Comparison of ENCODE assay signal across 13 cellular contexts in the genomic region with DNA sequence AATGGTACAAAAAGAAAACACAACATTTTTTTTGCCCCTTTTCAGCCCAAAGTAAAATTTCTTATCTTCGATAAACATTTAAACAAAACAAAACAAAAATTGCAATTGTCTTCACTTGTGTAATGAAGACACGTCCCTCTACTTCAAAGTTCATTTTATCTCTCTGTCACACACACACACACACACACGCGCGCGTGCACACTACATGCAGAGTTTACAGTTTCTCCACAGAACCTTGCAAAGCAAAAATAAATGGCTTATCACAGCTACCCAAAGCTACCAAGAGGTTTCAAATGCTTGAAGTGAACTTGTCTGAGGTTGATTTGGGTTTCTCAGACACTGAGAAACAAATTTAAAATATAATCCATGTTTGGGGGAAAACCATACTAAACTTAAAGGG.
DNase-seq lines count a peak whose midpoint lies in the region; ATAC-seq and TF ChIP-seq lines count a peak whose summit lies in the region.
"Had no signal": no experiment of that assay in that cellular context is flagged by ENCODE, and none has a peak within 500 bp of the region (broad histone marks: within the 10 kb centered on the region; RNA-seq: fewer than 3 reads in every experiment).

No MANE protein-coding gene starts in this region.

- H3K27ac ChIP-seq in DND-41 (ENCODE audit: low read length) (peak overlapping the region; percentile 19; the same call in 1 of the 2 replicates), osteoblast (ENCODE audit: low read depth, low read length) (peak overlapping the region; percentile 98)
- H3K27ac ChIP-seq: RWPE1 had no signal

- no peak overlapping the region for H3K9ac ChIP-seq in DND-41 (ENCODE audit: low read depth, low read length)
- no peak overlapping the region for H3K9ac ChIP-seq in adipocyte (ENCODE audit: low read length)

- peaks cover 100% of the 10 kb centered on the region for H3K79me2 ChIP-seq in DND-41 (ENCODE audit: insufficient read depth, low read length)
- H3K79me2 ChIP-seq in osteoblast (ENCODE audit: insufficient read depth, low read length) = peaks cover 100% of the 10 kb centered on the region

- ATAC-seq in DND-41 (ENCODE audit: insufficient read depth, low read depth) (no peak), HG03025 (IDR thresholded peaks at IDR 0.05; ENCODE audit: low FRiP score, unreplicated experiment) (no peak), GM21360 (IDR thresholded peaks at IDR 0.05; ENCODE audit: unreplicated experiment) (no peak)
- ATAC-seq: sciatic nerve, WTC11 had no signal

- H4K20me1 ChIP-seq in DND-41 (ENCODE audit: insufficient read depth, low read length) (peaks cover 93% of the 10 kb centered on the region), osteoblast (ENCODE audit: insufficient read depth, low read length) (peaks cover 81% of the 10 kb centered on the region)

- H3K36me3 ChIP-seq in DND-41 (ENCODE audit: insufficient read depth, low read length) (peaks cover 57% of the 10 kb centered on the region), adipocyte (ENCODE audit: control insufficient read depth, insufficient read depth, low read length, severe bottlenecking) (peaks cover 18% of the 10 kb centered on the region), osteoblast (ENCODE audit: insufficient read depth, low read length) (peaks cover 32% of the 10 kb centered on the region)

- no peak for TF ChIP-seq CTCF in DND-41 (IDR thresholded peaks at IDR 0.05; ENCODE audit: borderline replicate concordance, extremely low read depth, low read length, poor library complexity, severe bottlenecking)
- TF ChIP-seq CTCF in osteoblast (IDR thresholded peaks at IDR 0.05; ENCODE audit: extremely low read depth, low read depth, low read length) = no peak

- H3K4me3 ChIP-seq in DND-41 (ENCODE audit: low read depth in 1 of 2, low read length in 2 of 2) (no peak overlapping the region), adipocyte (ENCODE audit: low read length) (peak overlapping the region; percentile 89), osteoblast (ENCODE audit: insufficient read depth, low read length) (no peak overlapping the region)
- peak overlapping the region; percentile 1 for H3K4me3 ChIP-seq in Jurkat, Clone E6-1 (ENCODE audit: low read length)

- H3K4me1 ChIP-seq in DND-41 (ENCODE audit: insufficient read depth, low read length) (peaks cover 67% of the 10 kb centered on the region), adipocyte (ENCODE audit: control insufficient read depth, insufficient read depth, low read length) (peaks cover 70% of the 10 kb centered on the region), osteoblast (ENCODE audit: insufficient read depth, low read length) (peaks cover 76% of the 10 kb centered on the region)

- no peak overlapping the region for H2AFZ ChIP-seq in DND-41 (ENCODE audit: low read depth, low read length)
- H2AFZ ChIP-seq in osteoblast (ENCODE audit: low read length) = no peak overlapping the region

- DNase-seq in DND-41 (no peak), adipocyte (ENCODE audit: low read depth) (no peak), osteoblast (ENCODE audit: insufficient read length, low spot score, missing footprints) (peak; percentile 52)
- DNase-seq in Jurkat, Clone E6-1 (ENCODE audit: low read depth, low spot score) = no peak
- DNase-seq in stimulated activated CD4-positive, alpha-beta T cell treated with anti-CD3 and anti-CD28 coated beads, Interleukin-4, amount 100 ng/mL, for 4 hours = no peak
- DNase-seq: amygdala, endodermal cell, NCI-H2171 treated with DMSO at 0.1 percent for 48 hours had no signal

- H3K27me3 ChIP-seq in DND-41 (ENCODE audit: insufficient read depth, low read length, poor library complexity) = no peaks in the 10 kb centered on the region
- H3K27me3 ChIP-seq in adipocyte (replicated peaks; ENCODE audit: control insufficient read depth, insufficient read depth, low read length) = no peaks in the 10 kb centered on the region
- H3K27me3 ChIP-seq in osteoblast (ENCODE audit: insufficient read depth, low read length) = no peaks in the 10 kb centered on the region

- no peaks in the 10 kb centered on the region for H3K9me3 ChIP-seq in DND-41 (ENCODE audit: insufficient read depth, low read length, severe bottlenecking)
- H3K9me3 ChIP-seq in adipocyte (ENCODE audit: control insufficient read depth, low read length) = no peaks in the 10 kb centered on the region
- no peaks in the 10 kb centered on the region for H3K9me3 ChIP-seq in osteoblast (ENCODE audit: low read depth, low read length)

- H3K4me2 ChIP-seq in DND-41 (ENCODE audit: insufficient read depth, low read length) = peak overlapping the region; percentile 78; the same call in 1 of the 2 replicates
- H3K4me2 ChIP-seq in osteoblast (ENCODE audit: insufficient read depth, low read length) = peak overlapping the region; percentile 96

Comparison
In these comparisons a context has a peak if more than half of its experiments do, and no peak if none do; other contexts are left out.
1. H3K4me3 ChIP-seq: peak in Jurkat, Clone E6-1 (single experiment) and adipocyte (single experiment); none in DND-41 (0 of 2) and osteoblast (single experiment).